Comparison of ENCODE assay signal across 8 cellular contexts in the genomic region with DNA sequence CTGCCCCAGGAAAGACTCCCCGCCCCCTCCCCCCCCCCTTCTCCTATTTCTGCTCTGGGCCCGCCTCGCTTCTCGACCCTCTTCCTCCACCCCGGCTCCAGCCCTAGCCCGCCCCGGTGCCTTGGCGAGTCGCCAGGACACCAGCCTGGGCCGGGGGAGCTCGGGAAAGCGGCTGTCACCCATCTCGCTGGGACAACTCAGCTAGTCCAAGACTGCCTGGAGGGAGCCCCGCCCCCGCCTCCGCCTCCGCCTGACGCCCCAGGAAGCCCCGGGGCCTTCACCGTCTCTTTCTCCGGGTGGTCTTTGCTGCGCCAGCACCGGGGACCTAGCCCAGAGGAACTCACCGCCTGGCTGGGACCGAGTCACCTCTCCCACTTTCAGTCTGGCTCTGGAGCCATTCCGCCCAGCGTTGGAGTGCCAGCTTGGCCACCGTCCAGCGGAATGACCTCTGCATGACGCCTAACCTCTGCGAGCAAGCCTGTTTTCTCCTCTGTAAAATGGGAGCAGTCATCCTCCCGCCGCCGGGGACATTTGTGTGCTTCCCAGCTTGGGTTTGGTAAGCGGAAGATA. TPM values are rescaled to one million over a fixed set of nuclear protein-coding genes. Genes with fewer than 3 reads are reported as not detected.
DNase-seq lines count a peak whose midpoint lies in the region; ATAC-seq and TF ChIP-seq lines count a peak whose summit lies in the region.

No MANE protein-coding gene starts in this region.

- H3K4me1 ChIP-seq in Caco-2 = peaks cover 9% of the 10 kb centered on the region
- H3K4me1 ChIP-seq in Peyer's patch = peaks cover 0 to 36% (median 11%) of the 10 kb centered on the region in 4 donors
- peaks cover 28% of the 10 kb centered on the region for H3K4me1 ChIP-seq in mammary epithelial cell (ENCODE audit: insufficient read depth, low read length)
- H3K4me1 ChIP-seq in stomach = peaks cover 27 to 60% (median 54%) of the 10 kb centered on the region in 4 donors

- WGBS in mammary epithelial cell (ENCODE audit: low coverage, missing lambda C conversion rate) = 20% methylated on average over 7 of the region's 35 CpGs
- WGBS in stomach, 5 donors = 8 to 22% (median 10%) methylated on average over 20 to 35 of the region's 35 CpGs

- H3K4me3 ChIP-seq in Caco-2 (ENCODE audit: low read depth, low read length) (no peak overlapping the region), Peyer's patch (peak overlapping the region; percentile 61 to 85 (median 80)), mammary epithelial cell (replicated peaks in 1 of 3; ENCODE audit: insufficient read depth in 1 of 3, low read depth in 2 of 3, low read length in 3 of 3) (no peak overlapping the region), stomach (peak overlapping the region; percentile 89 to 94 (median 92))

- H3K27me3 Mint-ChIP-seq in Caco-2 (ENCODE audit: insufficient read depth, unreplicated experiment) = no peaks in the 10 kb centered on the region

- TF ChIP-seq EP300 in stomach (IDR thresholded peaks at IDR 0.05) = no peak

- intact Hi-C loops in Caco-2 (cut with micrococcal nuclease; ENCODE audit: unreplicated experiment) = no loop called here
- intact Hi-C loops in mammary epithelial cell (cut with micrococcal nuclease) = no loop called here
- intact Hi-C loops in stomach (cut with DNase I; ENCODE audit: low total_unique reads) = no loop called here

- dilution Hi-C loops in mammary epithelial cell (cut with HindIII; ENCODE audit: low sequenced_read_pairs) = no loop called here

- peak overlapping the region; percentile 71 for H3K4me2 ChIP-seq in mammary epithelial cell (ENCODE audit: insufficient read depth, low read depth, low read length)

- no peak for TF ChIP-seq POLR2A in Peyer's patch (IDR thresholded peaks at IDR 0.05)
- no peak for TF ChIP-seq POLR2A in stomach (IDR thresholded peaks at IDR 0.05)

- H3K9me3 ChIP-seq in Caco-2 = no peaks in the 10 kb centered on the region
- no peaks in the 10 kb centered on the region for H3K9me3 ChIP-seq in Peyer's patch
- H3K9me3 ChIP-seq in mammary epithelial cell (replicated peaks; ENCODE audit: insufficient read depth, low read length) = no peaks in the 10 kb centered on the region
- H3K9me3 ChIP-seq in stomach = no peaks in the 10 kb centered on the region

- H3K27me3 ChIP-seq in Caco-2 (replicated peaks; ENCODE audit: control insufficient read depth, insufficient read depth, low read length) = no peaks in the 10 kb centered on the region
- no peaks in the 10 kb centered on the region for H3K27me3 ChIP-seq in Peyer's patch
- no peaks in the 10 kb centered on the region for H3K27me3 ChIP-seq in mammary epithelial cell (ENCODE audit: insufficient read depth, low read length)
- H3K27me3 ChIP-seq in stomach = no peaks in the 10 kb centered on the region

- H3K79me2 ChIP-seq in mammary epithelial cell (ENCODE audit: insufficient read depth, low read length) = no peaks in the 10 kb centered on the region

- H3K27ac ChIP-seq in Peyer's patch (peak overlapping the region; percentile 56 to 95 (median 92)), mammary epithelial cell (ENCODE audit: insufficient read depth, low read depth, low read length) (no peak overlapping the region), stomach (peak overlapping the region; percentile 91 to 99 (median 96))

- CTCF ChIA-PET in Caco-2 (lab: Charles Lee) (interaction anchor here (1.7 to 2.5 kb wide), 2 partner anchors 8 to 72 kb away, joined by 8 read pairs; no protein-coding TSS in a partner anchor), mammary epithelial cell (lab: Charles Lee; ENCODE audit: low non-redundant PET) (no interaction called here)

- in situ Hi-C loops in mammary epithelial cell (cut with MboI; ENCODE audit: low sequenced_read_pairs in 2 of 2) = no loop called here

- H3K36me3 Mint-ChIP-seq in Caco-2 (ENCODE audit: insufficient read depth, unreplicated experiment) = peaks cover 18% of the 10 kb centered on the region

- H3K4me3 Mint-ChIP-seq in Caco-2 (ENCODE audit: unreplicated experiment) = peak overlapping the region; percentile 78

- BruUV-seq in Caco-2 (replicated peaks; lab: Mats Ljungman, UMichigan) = no TSS peak
- BruUV-seq in mammary epithelial cell (replicated peaks; lab: Mats Ljungman, UMichigan) = no TSS peak

- peak overlapping the region; percentile 84 for H2AFZ ChIP-seq in mammary epithelial cell (ENCODE audit: low read depth, low read length)

- no peak for ATAC-seq in GM21360 (IDR thresholded peaks at IDR 0.05; ENCODE audit: unreplicated experiment)

- H3K4me1 Mint-ChIP-seq in Caco-2 (ENCODE audit: low read depth, unreplicated experiment) = peaks cover 26% of the 10 kb centered on the region

- H3K27ac Mint-ChIP-seq in Caco-2 (ENCODE audit: unreplicated experiment) = no peak overlapping the region

- TF ChIP-seq CTCF in Caco-2 (IDR thresholded peaks at IDR 0.05; ENCODE audit: insufficient read depth in 1 of 2, low read depth in 1 of 2, low read length in 1 of 2, severe bottlenecking in 1 of 2, unreplicated experiment in 1 of 2) (no peak), Peyer's patch (IDR thresholded peaks at IDR 0.05) (no peak), mammary epithelial cell (conservative IDR thresholded peaks at IDR 0.05 in 1 of 2, IDR thresholded peaks at IDR 0.05 in 1 of 2; ENCODE audit: extremely low read depth in 1 of 2, insufficient read depth in 1 of 2, low read depth in 1 of 2, low read length in 2 of 2) (no peak), stomach (IDR thresholded peaks at IDR 0.05) (no peak)

- H3K36me3 ChIP-seq in Caco-2 (ENCODE audit: control insufficient read depth, insufficient read depth, low read length) (no peaks in the 10 kb centered on the region), Peyer's patch (no peaks in the 10 kb centered on the region), mammary epithelial cell (ENCODE audit: insufficient read depth, low read length) (no peaks in the 10 kb centered on the region), stomach (no peaks in the 10 kb centered on the region)

- no peaks in the 10 kb centered on the region for H3K9me3 Mint-ChIP-seq in Caco-2 (ENCODE audit: unreplicated experiment)

- DNase-seq in Caco-2 = no peak
- peak; percentile 27 to 65 (median 63) for DNase-seq in Peyer's patch
- DNase-seq in mammary epithelial cell = no peak
- peak; percentile 92 for DNase-seq in left kidney (ENCODE audit: low read depth, low spot score)
- DNase-seq in stomach = peak; percentile 82
- DNase-seq in NK-92 (lab: John Stamatoyannopoulos, UW; ENCODE audit: unreplicated experiment) = no peak
- no peak for DNase-seq in occipital lobe (lab: John Stamatoyannopoulos, UW)

- no peak overlapping the region for H3K9ac ChIP-seq in mammary epithelial cell (ENCODE audit: insufficient read depth, low read length)

- no peaks in the 10 kb centered on the region for H4K20me1 ChIP-seq in mammary epithelial cell (ENCODE audit: insufficient read depth, low read length)

- POLR2A ChIA-PET in Caco-2 (lab: Charles Lee) = interaction anchor here (0.6 kb wide), 1 partner anchor 13 kb away, joined by 3 read pairs; no protein-coding TSS in a partner anchor

RNA-seq across cellular contexts. Expression of gene ZCCHC24, which starts 1.1 kb away (rescaled TPM):
- total RNA-seq in Caco-2 (2022) = 2.5 and 3.1 TPM in 2 replicates
- total RNA-seq in Peyer's patch = 10 to 100 TPM in 2 of 4 donors, 1 to 10 TPM in 2; 2.8 to 39.6 (median 9.3) TPM
- total RNA-seq in mammary epithelial cell = 1 to 10 TPM; 3.1 to 7.3 TPM
- polyA plus RNA-seq in mammary epithelial cell = 1.6 TPM
- 1.2 TPM for polyA minus RNA-seq in mammary epithelial cell
- 10 to 100 TPM in 4 of 5 donors, 1 to 10 TPM in 1; 9.7 to 60.3 (median 28.0) TPM for total RNA-seq in stomach
- 10 to 100 TPM; 13.3 to 53.0 (median 45.3) TPM for polyA plus RNA-seq in stomach
- total RNA-seq in occipital lobe = 6.2 TPM

Comparison
In these comparisons a context has a peak if more than half of its experiments do, and no peak if none do; other contexts are left out.
1. DNase-seq: peak in Peyer's patch (3 of 3), left kidney (single experiment) and stomach (single experiment); none in Caco-2 (0 of 2), mammary epithelial cell (single experiment), NK-92 (single experiment) and occipital lobe (single experiment).
2. H3K4me3 ChIP-seq: peak in Peyer's patch (4 of 4) and stomach (4 of 4); none in Caco-2 (single experiment) and mammary epithelial cell (0 of 3).